37 cellular contexts compared by ENCODE assay signal in genomic region chrX:115173181-115173580, GRCh38. TPM values are rescaled to one million over a fixed set of nuclear protein-coding genes. Genes with fewer than 3 reads are reported as not detected.
"Had no signal": no experiment of that assay in that cellular context is flagged by ENCODE, and none has a peak within 500 bp of the region (broad histone marks: within the 10 kb centered on the region; RNA-seq: fewer than 3 reads in every experiment).

No MANE protein-coding gene starts in this region.

- H2AFZ ChIP-seq: parathyroid adenoma had no signal

- H3K27ac Mint-ChIP-seq: memory B cell; natural killer cell; progenitor cell of endocrine pancreas; stimulated activated naive CD8-positive, alpha-beta T cell treated with anti-CD3 and anti-CD28 coated beads, Interleukin-15, amount 100 ng/mL, for 72 hours had no signal

- H3K4me1 ChIP-seq: esophagus squamous epithelium, heart right ventricle, parathyroid adenoma, right atrium auricular region, suprapubic skin, transverse colon, upper lobe of right lung, uterus had no signal

- H3K4me1 Mint-ChIP-seq: memory B cell; natural killer cell; stimulated activated naive CD8-positive, alpha-beta T cell treated with anti-CD3 and anti-CD28 coated beads, Interleukin-15, amount 100 ng/mL, for 72 hours had no signal

- H3K36me3 Mint-ChIP-seq: memory B cell, natural killer cell had no signal

- H3K27ac ChIP-seq: coronary artery, esophagus squamous epithelium, heart right ventricle, neutrophil, parathyroid adenoma, right atrium auricular region, suprapubic skin, transverse colon, upper lobe of right lung, uterus had no signal

- H3K4me2 ChIP-seq: smooth muscle cell had no signal

- H3K79me2 ChIP-seq: parathyroid adenoma had no signal

- ATAC-seq: heart right ventricle; left lobe of liver; natural killer cell; sciatic nerve; stimulated activated naive CD8-positive, alpha-beta T cell treated with anti-CD3 and anti-CD28 coated beads, Interleukin-15, amount 100 ng/mL, for 72 hours; upper lobe of right lung had no signal

- H3K27me3 ChIP-seq: esophagus squamous epithelium, neutrophil, right atrium auricular region, suprapubic skin, transverse colon, upper lobe of right lung, uterus had no signal

- H3K4me3 Mint-ChIP-seq: memory B cell; natural killer cell; stimulated activated naive CD8-positive, alpha-beta T cell treated with anti-CD3 and anti-CD28 coated beads, Interleukin-15, amount 100 ng/mL, for 72 hours had no signal

- FAIRE-seq: endometrium, keratinocyte had no signal

- H3K4me3 ChIP-seq: coronary artery, esophagus squamous epithelium, heart right ventricle, lung, right atrium auricular region, smooth muscle cell, suprapubic skin, transverse colon, upper lobe of right lung, uterus had no signal

- H3K36me3 ChIP-seq: esophagus squamous epithelium, heart right ventricle, neutrophil, right atrium auricular region, suprapubic skin, transverse colon, upper lobe of right lung, uterus had no signal

- H3K9ac ChIP-seq: parathyroid adenoma had no signal

- H3K9me3 ChIP-seq: esophagus squamous epithelium, heart right ventricle, neutrophil, right atrium auricular region, suprapubic skin, transverse colon, upper lobe of right lung, uterus had no signal

- H3K27me3 Mint-ChIP-seq: memory B cell; progenitor cell of endocrine pancreas; stimulated activated naive CD8-positive, alpha-beta T cell treated with anti-CD3 and anti-CD28 coated beads, Interleukin-15, amount 100 ng/mL, for 72 hours had no signal

- H3K9me3 Mint-ChIP-seq: memory B cell; stimulated activated naive CD8-positive, alpha-beta T cell treated with anti-CD3 and anti-CD28 coated beads, Interleukin-15, amount 100 ng/mL, for 72 hours had no signal

- DNase-seq: dermis blood vessel endothelial cell; effector memory CD4-positive, alpha-beta T cell; erythroblast; esophagus squamous epithelium; foreskin melanocyte; glutamatergic neuron; heart right ventricle; hippocampal formation; midbrain; natural killer cell; stimulated activated CD4-positive, alpha-beta T cell treated with anti-CD3 and anti-CD28 coated beads, Interleukin-12 subunit alpha, Interleukin-12 subunit beta, amount 100 ng/mL, for 4 hours; stimulated activated CD4-positive, alpha-beta T cell treated with anti-CD3 and anti-CD28 coated beads, Interleukin-1b, Interleukin-23, amount 100 ng/mL, for 48 hours; stimulated activated CD4-positive, alpha-beta T cell treated with anti-CD3 and anti-CD28 coated beads, Interleukin-4, amount 100 ng/mL, for 1 hour; stimulated activated CD8-positive, alpha-beta memory T cell treated with anti-CD3 and anti-CD28 coated beads, Interleukin-4, amount 100 ng/mL, for 48 hours; stimulated activated naive CD4-positive, alpha-beta T cell; stimulated activated naive CD8-positive, alpha-beta T cell treated with anti-CD3 and anti-CD28 coated beads, Interleukin-15, amount 100 ng/mL, for 72 hours; transverse colon; upper lobe of right lung; uterus had no signal

RNA-seq across cellular contexts. Expression of gene RBMXL3, which starts 16.0 kb away (rescaled TPM):
- total RNA-seq: dermis blood vessel endothelial cell, esophagus squamous epithelium, heart right ventricle, left lobe of liver, liver, lung, mucosa of gallbladder, natural killer cell, omental fat pad, progenitor cell of endocrine pancreas, right atrium auricular region, sciatic nerve, smooth muscle cell, suprapubic skin, transverse colon, upper lobe of right lung, uterus had no signal
- polyA plus RNA-seq: heart right ventricle, keratinocyte, liver, lung, neural cell, smooth muscle cell, thymus had no signal
